1 cellular context compared by ENCODE assay signal in genomic region chr20:1033751-1034419, GRCh38.
TF ChIP-seq lines count a peak whose summit lies in the region.

No MANE protein-coding gene starts in this region.

TF ChIP-seq in GM23338, 12 proteins besides CTCF, POLR2A, EP300 and RAD21 (continued from another document):
- TF ChIP-seq ZNF462 (CRISPR knock-in tag; IDR thresholded peaks at IDR 0.05) (no peak), ETS1 (IDR thresholded peaks at IDR 0.05) (no peak), ZNF114 (CRISPR knock-in tag; IDR thresholded peaks at IDR 0.05) (no peak), EZH2 (IDR thresholded peaks at IDR 0.05; ENCODE audit: low read depth, unreplicated experiment) (no peak)
